2 cellular contexts compared by ENCODE assay signal in the genomic region with DNA sequence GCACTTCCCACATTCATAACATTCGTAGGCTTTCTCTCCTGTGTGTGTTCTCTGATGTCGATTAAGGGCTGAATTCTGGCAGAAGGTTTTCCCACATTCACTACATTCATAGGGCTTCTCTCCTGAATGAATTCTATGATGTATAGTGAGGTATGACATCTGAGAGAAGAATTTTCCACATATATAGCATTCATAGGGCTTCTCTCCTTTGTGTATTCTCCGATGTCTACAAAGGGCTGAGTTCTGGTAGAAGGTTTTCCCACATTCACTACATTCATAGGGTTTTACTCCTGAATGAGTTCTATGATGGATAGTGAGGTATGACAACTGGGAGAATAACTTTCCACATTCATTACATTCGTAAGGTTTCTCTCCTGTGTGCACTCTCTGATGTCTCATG.
TF ChIP-seq lines count a peak whose summit lies in the region.

No MANE protein-coding gene starts in this region.

TF ChIP-seq in Ishikawa, 13 proteins besides CTCF, POLR2A, EP300 and RAD21:
- TF ChIP-seq FOXM1 (IDR thresholded peaks at IDR 0.05; ENCODE audit: borderline replicate concordance, low read depth) (no peak), YY1 (IDR thresholded peaks at IDR 0.05; ENCODE audit: low read depth) (no peak), ZBTB7A (IDR thresholded peaks at IDR 0.05; ENCODE audit: low read depth) (no peak), TCF12 (IDR thresholded peaks at IDR 0.05; ENCODE audit: low read depth) (peak; percentile 46; the same call in 1 of the 2 replicates), TAF1 (IDR thresholded peaks at IDR 0.05; ENCODE audit: low read depth) (no peak), TEAD4 (IDR thresholded peaks at IDR 0.05) (no peak), CREB1 (IDR thresholded peaks at IDR 0.05; ENCODE audit: low read depth) (no peak), EGR1 (IDR thresholded peaks at IDR 0.05) (no peak)
- TF ChIP-seq, protein P1, sequence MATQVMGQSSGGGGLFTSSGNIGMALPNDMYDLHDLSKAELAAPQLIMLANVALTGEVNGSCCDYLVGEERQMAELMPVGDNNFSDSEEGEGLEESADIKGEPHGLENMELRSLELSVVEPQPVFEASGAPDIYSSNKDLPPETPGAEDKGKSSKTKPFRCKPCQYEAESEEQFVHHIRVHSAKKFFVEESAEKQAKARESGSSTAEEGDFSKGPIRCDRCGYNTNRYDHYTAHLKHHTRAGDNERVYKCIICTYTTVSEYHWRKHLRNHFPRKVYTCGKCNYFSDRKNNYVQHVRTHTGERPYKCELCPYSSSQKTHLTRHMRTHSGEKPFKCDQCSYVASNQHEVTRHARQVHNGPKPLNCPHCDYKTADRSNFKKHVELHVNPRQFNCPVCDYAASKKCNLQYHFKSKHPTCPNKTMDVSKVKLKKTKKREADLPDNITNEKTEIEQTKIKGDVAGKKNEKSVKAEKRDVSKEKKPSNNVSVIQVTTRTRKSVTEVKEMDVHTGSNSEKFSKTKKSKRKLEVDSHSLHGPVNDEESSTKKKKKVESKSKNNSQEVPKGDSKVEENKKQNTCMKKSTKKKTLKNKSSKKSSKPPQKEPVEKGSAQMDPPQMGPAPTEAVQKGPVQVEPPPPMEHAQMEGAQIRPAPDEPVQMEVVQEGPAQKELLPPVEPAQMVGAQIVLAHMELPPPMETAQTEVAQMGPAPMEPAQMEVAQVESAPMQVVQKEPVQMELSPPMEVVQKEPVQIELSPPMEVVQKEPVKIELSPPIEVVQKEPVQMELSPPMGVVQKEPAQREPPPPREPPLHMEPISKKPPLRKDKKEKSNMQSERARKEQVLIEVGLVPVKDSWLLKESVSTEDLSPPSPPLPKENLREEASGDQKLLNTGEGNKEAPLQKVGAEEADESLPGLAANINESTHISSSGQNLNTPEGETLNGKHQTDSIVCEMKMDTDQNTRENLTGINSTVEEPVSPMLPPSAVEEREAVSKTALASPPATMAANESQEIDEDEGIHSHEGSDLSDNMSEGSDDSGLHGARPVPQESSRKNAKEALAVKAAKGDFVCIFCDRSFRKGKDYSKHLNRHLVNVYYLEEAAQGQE (IDR thresholded peaks at IDR 0.05; ENCODE audit: low read depth): no peak
- TF ChIP-seq, protein P2, sequence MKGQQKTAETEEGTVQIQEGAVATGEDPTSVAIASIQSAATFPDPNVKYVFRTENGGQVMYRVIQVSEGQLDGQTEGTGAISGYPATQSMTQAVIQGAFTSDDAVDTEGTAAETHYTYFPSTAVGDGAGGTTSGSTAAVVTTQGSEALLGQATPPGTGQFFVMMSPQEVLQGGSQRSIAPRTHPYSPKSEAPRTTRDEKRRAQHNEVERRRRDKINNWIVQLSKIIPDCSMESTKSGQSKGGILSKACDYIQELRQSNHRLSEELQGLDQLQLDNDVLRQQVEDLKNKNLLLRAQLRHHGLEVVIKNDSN (IDR thresholded peaks at IDR 0.05): peak; percentile 58

TF ChIP-seq in H1, 55 proteins besides CTCF, POLR2A, EP300 and RAD21:
- TF ChIP-seq CBX8 (IDR thresholded peaks at IDR 0.05; ENCODE audit: borderline replicate concordance, low read depth, low read length) (no peak), GTF2F1 (IDR thresholded peaks at IDR 0.05; ENCODE audit: borderline replicate concordance, low read depth, low read length) (peak; percentile 42; the same call in 1 of the 2 replicates), BRCA1 (IDR thresholded peaks at IDR 0.05; ENCODE audit: low read depth, low read length) (no peak), POU5F1 (IDR thresholded peaks at IDR 0.05; ENCODE audit: low read depth, low read length) (no peak)
